ENCODE assay signal across 18 cellular contexts in genomic region chr7:69002416-69002815, GRCh38.
A peak's percentile ranks its signal among the peaks of the same experiment; 100 is the strongest.
DNase-seq lines count a peak whose midpoint lies in the region; ATAC-seq and TF ChIP-seq lines count a peak whose summit lies in the region.
"Had no signal": no experiment of that assay in that cellular context is flagged by ENCODE, and none has a peak within 500 bp of the region (broad histone marks: within the 10 kb centered on the region; RNA-seq: fewer than 3 reads in every experiment).

No MANE protein-coding gene starts in this region.

- no peaks in the 10 kb centered on the region for H3K36me3 Mint-ChIP-seq in activated T-helper 1 cell treated with anti-CD3 and anti-CD28 coated beads, Interleukin-12 subunit alpha, Interleukin-12 subunit beta, Interleukin-2, Interleukin-4 antibody, amounts not matched to agents 30 ng/mL and 10 ng/mL and 1 ng/mL, durations not matched to agents 14 hours and 24 hours and 36 hours (ENCODE audit: low read depth)
- no peaks in the 10 kb centered on the region for H3K36me3 Mint-ChIP-seq in activated T-helper 17 cell treated with anti-CD3 and anti-CD28 coated beads, Interleukin-2, amount 50 U/mL, for 72 hours (ENCODE audit: low read depth)
- H3K36me3 Mint-ChIP-seq: CD14-positive monocyte; natural killer cell; stimulated activated memory B cell treated with anti-CD40 and anti-IgM and Interleukin-4, amounts not matched to agents 10 μg/mL and 1 μg/mL and 100 μg/mL, for 72 hours had no signal

- H3K9me3 Mint-ChIP-seq in activated T-helper 1 cell treated with anti-CD3 and anti-CD28 coated beads, Interleukin-12 subunit alpha, Interleukin-12 subunit beta, Interleukin-2, Interleukin-4 antibody, amounts not matched to agents 30 ng/mL and 10 ng/mL and 1 ng/mL, durations not matched to agents 14 hours and 24 hours and 36 hours, result peaks cover 57% of the 10 kb centered on the region
- H3K9me3 Mint-ChIP-seq in activated T-helper 17 cell treated with anti-CD3 and anti-CD28 coated beads, Interleukin-2, amount 50 U/mL, for 72 hours, result peaks cover 14% of the 10 kb centered on the region

- no peaks in the 10 kb centered on the region for H3K36me3 ChIP-seq in kidney epithelial cell (ENCODE audit: control insufficient read depth, insufficient read depth, low read length)
- H3K36me3 ChIP-seq: gastrocnemius medialis had no signal

- POLR2A ChIA-PET in AG04449 (lab: Yijun Ruan, JAX), result interaction anchor here (1.5 kb wide), 1 partner anchor 39 kb away, joined by 5 read pairs; no protein-coding TSS in a partner anchor

- peak; percentile 83 for DNase-seq in AG04449 (ENCODE audit: low read depth, low spot score)
- peak; percentile 83 for DNase-seq in NCI-H226
- DNase-seq in cardiac fibroblast (ENCODE audit: low read depth in 2 of 2), result peak; percentile 7 to 50
- peak; percentile 44 for DNase-seq in kidney epithelial cell (ENCODE audit: low read depth)
- no peak for DNase-seq in activated T-helper 1 cell treated with anti-CD3 and anti-CD28 coated beads, Interleukin-12 subunit alpha, Interleukin-12 subunit beta, Interleukin-2, Interleukin-4 antibody, amounts not matched to agents 30 ng/mL and 10 ng/mL and 1 ng/mL, durations not matched to agents 14 hours and 24 hours and 36 hours (ENCODE audit: low spot score)
- DNase-seq: 8988T, DMS79 treated with DMSO at 0.1 percent for 48 hours, gastrocnemius medialis, natural killer cell, NCI-H1417 treated with DMSO at 0.1 percent for 48 hours had no signal

- no peak overlapping the region for H3K27ac Mint-ChIP-seq in activated T-helper 1 cell treated with anti-CD3 and anti-CD28 coated beads, Interleukin-12 subunit alpha, Interleukin-12 subunit beta, Interleukin-2, Interleukin-4 antibody, amounts not matched to agents 30 ng/mL and 10 ng/mL and 1 ng/mL, durations not matched to agents 14 hours and 24 hours and 36 hours
- no peak overlapping the region for H3K27ac Mint-ChIP-seq in activated T-helper 17 cell treated with anti-CD3 and anti-CD28 coated beads, Interleukin-2, amount 50 U/mL, for 72 hours
- H3K27ac Mint-ChIP-seq: activated naive CD8-positive, alpha-beta T cell; CD14-positive monocyte; natural killer cell; stimulated activated memory B cell treated with anti-CD40 and anti-IgM and Interleukin-4, amounts not matched to agents 10 μg/mL and 1 μg/mL and 100 μg/mL, for 72 hours had no signal

- H3K27me3 Mint-ChIP-seq in activated T-helper 1 cell treated with anti-CD3 and anti-CD28 coated beads, Interleukin-12 subunit alpha, Interleukin-12 subunit beta, Interleukin-2, Interleukin-4 antibody, amounts not matched to agents 30 ng/mL and 10 ng/mL and 1 ng/mL, durations not matched to agents 14 hours and 24 hours and 36 hours (ENCODE audit: insufficient read depth), result no peaks in the 10 kb centered on the region
- no peaks in the 10 kb centered on the region for H3K27me3 Mint-ChIP-seq in activated T-helper 17 cell treated with anti-CD3 and anti-CD28 coated beads, Interleukin-2, amount 50 U/mL, for 72 hours
- H3K27me3 Mint-ChIP-seq: activated naive CD8-positive, alpha-beta T cell; central memory CD8-positive, alpha-beta T cell; stimulated activated memory B cell treated with anti-CD40 and anti-IgM and Interleukin-4, amounts not matched to agents 10 μg/mL and 1 μg/mL and 100 μg/mL, for 72 hours had no signal

- CTCF ChIA-PET in AG04449 (lab: Yijun Ruan, JAX), result interaction anchor here (0.7 kb wide), 1 partner anchor 25 kb away, joined by 3 read pairs; no protein-coding TSS in a partner anchor

- no peaks in the 10 kb centered on the region for H3K4me1 Mint-ChIP-seq in activated T-helper 1 cell treated with anti-CD3 and anti-CD28 coated beads, Interleukin-12 subunit alpha, Interleukin-12 subunit beta, Interleukin-2, Interleukin-4 antibody, amounts not matched to agents 30 ng/mL and 10 ng/mL and 1 ng/mL, durations not matched to agents 14 hours and 24 hours and 36 hours (ENCODE audit: low read depth)
- no peaks in the 10 kb centered on the region for H3K4me1 Mint-ChIP-seq in activated T-helper 17 cell treated with anti-CD3 and anti-CD28 coated beads, Interleukin-2, amount 50 U/mL, for 72 hours
- H3K4me1 Mint-ChIP-seq: CD14-positive monocyte; central memory CD8-positive, alpha-beta T cell; natural killer cell; stimulated activated memory B cell treated with anti-CD40 and anti-IgM and Interleukin-4, amounts not matched to agents 10 μg/mL and 1 μg/mL and 100 μg/mL, for 72 hours had no signal

- intact Hi-C loops in activated T-helper 1 cell treated with anti-CD3 and anti-CD28 coated beads, Interleukin-12 subunit alpha, Interleukin-12 subunit beta, Interleukin-2, Interleukin-4 antibody, amounts not matched to agents 30 ng/mL and 10 ng/mL and 1 ng/mL, durations not matched to agents 14 hours and 24 hours and 36 hours (cut with micrococcal nuclease), result no loop called here

- H3K4me3 ChIP-seq in AG04449 (ENCODE audit: low read depth, low read length), result no peak overlapping the region
- no peak overlapping the region for H3K4me3 ChIP-seq in cardiac fibroblast (replicated peaks in 1 of 2; ENCODE audit: low read depth in 2 of 2, low read length in 2 of 2)
- no peak overlapping the region for H3K4me3 ChIP-seq in kidney epithelial cell (ENCODE audit: low read depth, low read length)
- H3K4me3 ChIP-seq: gastrocnemius medialis, lung had no signal

- ATAC-seq in GM18502 (IDR thresholded peaks at IDR 0.05; ENCODE audit: poor library complexity, unreplicated experiment) (no peak), HG03108 (IDR thresholded peaks at IDR 0.05; ENCODE audit: unreplicated experiment) (no peak)
- ATAC-seq in activated T-helper 17 cell treated with anti-CD3 and anti-CD28 coated beads, Interleukin-2, amount 50 U/mL, for 72 hours (replicated peaks), result no peak
- ATAC-seq: gastrocnemius medialis; natural killer cell; stimulated activated memory B cell treated with anti-CD40 and anti-IgM and Interleukin-4, amounts not matched to agents 10 μg/mL and 1 μg/mL and 100 μg/mL, for 72 hours had no signal

- TF ChIP-seq CTCF in AG04449 (IDR thresholded peaks at IDR 0.05; ENCODE audit: insufficient read depth, low read length, missing control alignments) (no peak), cardiac fibroblast (IDR thresholded peaks at IDR 0.05; ENCODE audit: low read depth, low read length) (no peak), kidney epithelial cell (IDR thresholded peaks at IDR 0.05; ENCODE audit: insufficient read depth, low read length, poor library complexity, severe bottlenecking) (no peak)

- H3K27me3 ChIP-seq in kidney epithelial cell (ENCODE audit: control insufficient read depth, insufficient read depth, low read length), result no peaks in the 10 kb centered on the region
- H3K27me3 ChIP-seq: gastrocnemius medialis had no signal

- H3K4me3 Mint-ChIP-seq in activated T-helper 1 cell treated with anti-CD3 and anti-CD28 coated beads, Interleukin-12 subunit alpha, Interleukin-12 subunit beta, Interleukin-2, Interleukin-4 antibody, amounts not matched to agents 30 ng/mL and 10 ng/mL and 1 ng/mL, durations not matched to agents 14 hours and 24 hours and 36 hours, result no peak overlapping the region
- no peak overlapping the region for H3K4me3 Mint-ChIP-seq in activated T-helper 17 cell treated with anti-CD3 and anti-CD28 coated beads, Interleukin-2, amount 50 U/mL, for 72 hours
- H3K4me3 Mint-ChIP-seq: activated naive CD8-positive, alpha-beta T cell; CD14-positive monocyte; central memory CD8-positive, alpha-beta T cell; natural killer cell; stimulated activated memory B cell treated with anti-CD40 and anti-IgM and Interleukin-4, amounts not matched to agents 10 μg/mL and 1 μg/mL and 100 μg/mL, for 72 hours had no signal
